Comparison of ENCODE assay signal across 11 cellular contexts in the genomic region with DNA sequence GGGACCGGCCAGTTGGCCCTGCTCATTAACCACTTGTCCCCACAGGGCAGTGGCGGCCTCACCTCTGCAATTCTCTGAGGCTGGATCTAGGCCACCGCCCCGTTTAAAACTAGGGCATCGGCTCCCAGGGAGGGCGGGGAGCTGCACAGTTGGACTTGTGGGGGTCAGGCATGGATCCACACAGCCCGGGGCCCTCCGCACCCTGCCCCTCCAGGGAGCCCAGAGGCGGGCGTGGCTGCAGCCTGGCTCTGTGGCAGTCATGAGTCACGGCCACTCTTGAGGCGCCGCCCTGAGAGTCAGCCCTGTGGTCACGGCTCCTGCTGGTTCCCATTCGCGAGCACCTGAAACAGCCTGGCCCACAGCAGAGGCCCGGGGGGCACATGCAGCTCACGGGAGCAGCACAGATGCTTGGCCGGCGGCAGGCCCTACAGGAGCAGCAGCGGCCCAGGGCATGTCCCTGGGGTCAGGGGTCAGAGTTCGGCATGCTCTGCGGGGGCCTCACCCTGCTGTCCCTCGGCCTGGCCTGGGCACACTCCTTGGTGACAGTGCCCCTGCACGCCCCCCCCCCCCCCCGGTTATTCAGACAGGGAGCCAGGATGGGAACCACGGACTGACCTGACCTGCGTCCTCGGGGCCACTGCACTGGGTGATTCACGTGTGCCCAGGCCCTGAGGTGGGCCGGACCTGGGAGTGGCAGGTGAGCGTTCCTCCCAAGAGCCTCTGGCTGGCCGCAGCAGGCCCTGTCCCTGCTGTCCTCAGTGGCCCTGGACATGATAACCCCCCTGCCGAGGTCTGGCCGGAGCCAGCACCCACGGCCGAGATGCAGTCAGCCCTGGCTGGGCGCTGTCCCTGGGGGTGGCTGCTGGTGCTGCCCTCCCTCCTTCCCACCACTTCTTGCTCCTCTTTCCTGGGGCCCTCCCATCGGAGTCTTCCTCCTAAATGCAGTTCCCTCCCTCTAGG. TPM values are rescaled to one million over a fixed set of nuclear protein-coding genes. Genes with fewer than 3 reads are reported as not detected.
DNase-seq lines count a peak whose midpoint lies in the region; TF ChIP-seq lines count a peak whose summit lies in the region.
"Had no signal": no experiment of that assay in that cellular context is flagged by ENCODE, and none has a peak within 500 bp of the region (broad histone marks: within the 10 kb centered on the region; RNA-seq: fewer than 3 reads in every experiment).

No MANE protein-coding gene starts in this region.

- H3K27me3 ChIP-seq in tibial nerve: no peaks in the 10 kb centered on the region

- no peaks in the 10 kb centered on the region for H3K27me3 Mint-ChIP-seq in Calu3 (ENCODE audit: unreplicated experiment)

- H3K36me3 ChIP-seq in tibial nerve: peaks cover 0 to 67% (median 0%) of the 10 kb centered on the region in 3 donors

- peak overlapping the region; percentile 49 for H3K4me3 Mint-ChIP-seq in Calu3 (ENCODE audit: low read depth, unreplicated experiment)

- H3K4me3 ChIP-seq in cardiac fibroblast (replicated peaks in 1 of 2; ENCODE audit: low read depth in 2 of 2, low read length in 2 of 2) (no peak overlapping the region), tibial nerve (no peak overlapping the region)

- DNase-seq in Calu3 (peak; percentile 88), M059J (ENCODE audit: low read depth) (peak; percentile 91), cardiac fibroblast (ENCODE audit: low read depth in 2 of 2) (peak; percentile 34 to 74), mucosa of gallbladder (ENCODE audit: low spot score) (peak; percentile 65), cerebellum (ENCODE audit: low spot score) (no peak), activated gamma-delta T cell (lab: John Stamatoyannopoulos, UW) (no peak), tibial nerve (ENCODE audit: low spot score in 2 of 2) (no peak)
- no peak for DNase-seq in effector CD4-positive, alpha-beta T cell
- DNase-seq: kidney glomerular epithelial cell; stimulated activated CD4-positive, alpha-beta T cell treated with anti-CD3 and anti-CD28 coated beads, Interleukin-2, amount 100 ng/mL, for 48 hours; T-helper 2 cell had no signal

- no peaks in the 10 kb centered on the region for H3K9me3 Mint-ChIP-seq in Calu3 (ENCODE audit: low read depth, unreplicated experiment)

- TF ChIP-seq EP300 in tibial nerve (IDR thresholded peaks at IDR 0.05): no peak

- H3K4me1 ChIP-seq in tibial nerve: peaks cover 0 to 19% (median 0%) of the 10 kb centered on the region in 4 donors

- no peaks in the 10 kb centered on the region for H3K9me3 ChIP-seq in tibial nerve

- WGBS in tibial nerve, 2 donors: 85 to 90% methylated on average over 19 to 20 of the region's 39 CpGs

- peaks cover 8% of the 10 kb centered on the region for H3K4me1 Mint-ChIP-seq in Calu3 (ENCODE audit: low read depth, unreplicated experiment)

- no TSS peak for BruUV-seq in Calu3 (replicated peaks; lab: Mats Ljungman, UMichigan)

- peak overlapping the region in 1 of 4 donors; percentile 64 for H3K27ac ChIP-seq in tibial nerve

- H3K27ac Mint-ChIP-seq in Calu3 (ENCODE audit: unreplicated experiment): no peak overlapping the region

- intact Hi-C loops in Calu3 (cut with micrococcal nuclease; ENCODE audit: unreplicated experiment): no loop called here

- CTCF ChIA-PET in Calu3 (lab: Charles Lee): no interaction called here

- peaks cover 52% of the 10 kb centered on the region for H3K36me3 Mint-ChIP-seq in Calu3 (ENCODE audit: insufficient read depth, unreplicated experiment)

- TF ChIP-seq POLR2A in tibial nerve (IDR thresholded peaks at IDR 0.05): no peak

- no peak for TF ChIP-seq CTCF in Calu3 (IDR thresholded peaks at IDR 0.05; ENCODE audit: unreplicated experiment)
- TF ChIP-seq CTCF in cardiac fibroblast (IDR thresholded peaks at IDR 0.05; ENCODE audit: low read depth, low read length): no peak
- TF ChIP-seq CTCF in tibial nerve (IDR thresholded peaks at IDR 0.05): no peak

RNA-seq across cellular contexts. Expression of a gene that starts 8.2 kb away (rescaled TPM):
- total RNA-seq in Calu3 (2022) (108 and 120 TPM in 2 replicates), mucosa of gallbladder (75.4 TPM), cerebellum (17.0 TPM), tibial nerve (10 to 100 TPM; 19.0 to 91.5 (median 52.5) TPM)
- 23.2 and 36.7 TPM in 2 replicates for total RNA-seq in M059J (2014; rRNA removed; shearing (Covaris generic))

RNA-seq across cellular contexts. Expression of a gene that starts 24.5 kb away (rescaled TPM):
- total RNA-seq in Calu3 (2022): not detected in 2 replicates
- total RNA-seq in M059J (2014; rRNA removed; shearing (Covaris generic)): not detected in 2 replicates
- total RNA-seq in mucosa of gallbladder: not detected
- total RNA-seq in cerebellum: 2.7 TPM
- total RNA-seq in tibial nerve: not detected

RNA-seq across cellular contexts. Expression of a gene that starts 31.1 kb away (rescaled TPM):
- total RNA-seq in Calu3 (2022) (not detected in 2 replicates), mucosa of gallbladder (1.2 TPM), cerebellum (0.27 TPM), tibial nerve (1 to 10 TPM in 3 of 4 donors, under 1 TPM in 1; 0.98 to 5.2 (median 1.9) TPM)
- total RNA-seq in M059J (2014; rRNA removed; shearing (Covaris generic)): 0.12 TPM in 1 of 2 replicates, not detected in the other

RNA-seq across cellular contexts. Expression of a gene that starts 34.0 kb away (rescaled TPM):
- 101 and 106 TPM in 2 replicates for total RNA-seq in Calu3 (2022)
- total RNA-seq in M059J (2014; rRNA removed; shearing (Covaris generic)): 35.9 and 43.8 TPM in 2 replicates
- total RNA-seq in mucosa of gallbladder: 117 TPM
- total RNA-seq in cerebellum: 28.9 TPM
- 10 to 100 TPM; 49.2 to 89.6 (median 71.8) TPM for total RNA-seq in tibial nerve

RNA-seq across cellular contexts. Expression of a gene that starts 54.1 kb away (rescaled TPM):
- total RNA-seq in Calu3 (2022) (35.6 and 36.5 TPM in 2 replicates), mucosa of gallbladder (33.1 TPM), cerebellum (15.9 TPM), tibial nerve (10 to 100 TPM; 21.1 to 30.6 (median 27.5) TPM)
- 15.2 and 16.8 TPM in 2 replicates for total RNA-seq in M059J (2014; rRNA removed; shearing (Covaris generic))

Comparison
In these comparisons a context has a peak if more than half of its experiments do, and no peak if none do; other contexts are left out.
1. DNase-seq: peak in Calu3 (single experiment), M059J (single experiment), cardiac fibroblast (2 of 2) and mucosa of gallbladder (single experiment); none in cerebellum (single experiment), activated gamma-delta T cell (single experiment), effector CD4-positive, alpha-beta T cell (single experiment) and tibial nerve (0 of 2).